17 cellular contexts compared by ENCODE assay signal in genomic region chr5:58898538-58898937, GRCh38.
"Had no signal": no experiment of that assay in that cellular context is flagged by ENCODE, and none has a peak within 500 bp of the region (broad histone marks: within the 10 kb centered on the region; RNA-seq: fewer than 3 reads in every experiment).

No MANE protein-coding gene starts in this region.

- H3K9me3 ChIP-seq: tibial nerve had no signal

- DNase-seq: activated CD4-positive, alpha-beta memory T cell treated with anti-CD3 and anti-CD28 coated beads for 36 hours; activated naive CD4-positive, alpha-beta T cell; activated naive CD8-positive, alpha-beta T cell treated with anti-CD3 and anti-CD28 coated beads for 36 hours; amniotic stem cell; caudate nucleus; effector memory CD8-positive, alpha-beta T cell; foreskin fibroblast; left colon; T-helper 2 cell had no signal

- H3K36me3 Mint-ChIP-seq: activated CD4-positive, alpha-beta memory T cell treated with anti-CD3 and anti-CD28 coated beads for 36 hours; activated naive CD8-positive, alpha-beta T cell treated with anti-CD3 and anti-CD28 coated beads for 36 hours; mesothelial cell of epicardium; natural killer cell treated with Interleukin-12 subunit alpha and Interleukin-12 subunit beta and Interleukin-15 and Interleukin-18, amount 100 ng/mL, for 72 hours had no signal

- H3K9me3 Mint-ChIP-seq: activated CD4-positive, alpha-beta memory T cell treated with anti-CD3 and anti-CD28 coated beads for 36 hours; activated naive CD8-positive, alpha-beta T cell treated with anti-CD3 and anti-CD28 coated beads for 36 hours; activated T-helper 17 cell treated with anti-CD3 and anti-CD28 coated beads, Interleukin-2, amount 50 U/mL, for 72 hours; effector memory CD8-positive, alpha-beta T cell; mesothelial cell of epicardium; natural killer cell treated with Interleukin-12 subunit alpha and Interleukin-12 subunit beta and Interleukin-15 and Interleukin-18, amount 100 ng/mL, for 72 hours; stimulated activated naive CD8-positive, alpha-beta T cell treated with anti-CD3 and anti-CD28 coated beads, Interleukin-15, Interleukin-2, amounts not matched to agents 100 ng/mL and 50 ng/mL, for 24 hours had no signal

- H3K27ac ChIP-seq: hepatocyte, tibial nerve, VCaP had no signal

- H3K4me1 ChIP-seq: tibial nerve had no signal

- H3K4me3 Mint-ChIP-seq: activated CD4-positive, alpha-beta memory T cell treated with anti-CD3 and anti-CD28 coated beads for 36 hours; activated naive CD8-positive, alpha-beta T cell treated with anti-CD3 and anti-CD28 coated beads for 36 hours; activated T-helper 17 cell treated with anti-CD3 and anti-CD28 coated beads, Interleukin-2, amount 50 U/mL, for 72 hours; effector memory CD8-positive, alpha-beta T cell; mesothelial cell of epicardium; natural killer cell treated with Interleukin-12 subunit alpha and Interleukin-12 subunit beta and Interleukin-15 and Interleukin-18, amount 100 ng/mL, for 72 hours; stimulated activated naive CD8-positive, alpha-beta T cell treated with anti-CD3 and anti-CD28 coated beads, Interleukin-15, Interleukin-2, amounts not matched to agents 100 ng/mL and 50 ng/mL, for 24 hours had no signal

- H3K27me3 ChIP-seq: hepatocyte, tibial nerve had no signal

- H3K4me1 Mint-ChIP-seq: activated naive CD8-positive, alpha-beta T cell treated with anti-CD3 and anti-CD28 coated beads for 36 hours had no signal

- H3K27me3 Mint-ChIP-seq: activated naive CD8-positive, alpha-beta T cell treated with anti-CD3 and anti-CD28 coated beads for 36 hours had no signal

- ATAC-seq: activated T-helper 17 cell treated with anti-CD3 and anti-CD28 coated beads, Interleukin-2, amount 50 U/mL, for 72 hours; effector memory CD8-positive, alpha-beta T cell; left colon; natural killer cell treated with Interleukin-12 subunit alpha and Interleukin-12 subunit beta and Interleukin-15 and Interleukin-18, amount 100 ng/mL, for 72 hours had no signal

- H3K27ac Mint-ChIP-seq: activated CD4-positive, alpha-beta memory T cell treated with anti-CD3 and anti-CD28 coated beads for 36 hours; activated naive CD8-positive, alpha-beta T cell treated with anti-CD3 and anti-CD28 coated beads for 36 hours; activated T-helper 17 cell treated with anti-CD3 and anti-CD28 coated beads, Interleukin-2, amount 50 U/mL, for 72 hours; effector memory CD8-positive, alpha-beta T cell; mesothelial cell of epicardium; natural killer cell treated with Interleukin-12 subunit alpha and Interleukin-12 subunit beta and Interleukin-15 and Interleukin-18, amount 100 ng/mL, for 72 hours; stimulated activated naive CD8-positive, alpha-beta T cell treated with anti-CD3 and anti-CD28 coated beads, Interleukin-15, Interleukin-2, amounts not matched to agents 100 ng/mL and 50 ng/mL, for 24 hours had no signal

- H3K4me3 ChIP-seq: hepatocyte, lung, tibial nerve had no signal
